ENCODE assay signal across 1 cellular context in the genomic region with DNA sequence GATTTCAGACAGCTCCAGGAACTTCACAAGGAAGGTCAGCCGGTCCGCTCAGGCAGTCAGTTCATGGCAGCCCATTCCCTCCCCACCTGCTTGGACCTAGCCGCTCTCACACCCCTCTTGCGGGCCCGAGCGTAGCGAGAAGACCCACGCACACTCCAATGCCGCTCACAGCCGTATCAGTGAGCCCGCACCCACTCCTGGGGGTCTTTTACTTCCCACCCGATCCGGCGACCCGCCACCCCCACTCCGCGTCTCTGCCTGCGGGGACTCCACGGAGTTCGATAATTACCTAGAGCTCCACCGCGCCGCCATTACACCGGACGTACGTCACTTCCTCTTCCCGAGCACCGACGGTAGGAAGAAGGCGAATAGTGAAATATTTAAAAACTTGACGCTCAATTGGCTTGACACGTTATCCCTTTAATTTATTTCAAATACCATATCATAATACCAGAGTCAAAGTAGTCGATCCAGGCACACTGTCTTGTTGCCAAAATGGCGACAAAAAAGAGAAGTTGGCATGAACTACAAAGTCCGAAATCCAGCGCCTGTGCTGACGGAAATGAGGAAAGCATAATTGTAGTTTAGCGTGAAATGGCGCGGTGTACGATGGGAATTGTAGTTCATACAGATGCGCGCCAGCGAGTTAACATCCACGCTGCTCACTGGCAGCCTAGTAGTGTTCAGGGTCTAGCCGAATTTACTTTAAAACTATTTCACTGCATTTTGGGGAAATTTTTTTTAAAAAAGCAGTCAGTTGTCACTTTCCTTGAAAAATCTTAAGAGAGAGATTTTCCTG.
A peak's percentile ranks its signal among the peaks of the same experiment; 100 is the strongest.
TF ChIP-seq lines count a peak whose summit lies in the region.

A gene (minus strand): TSS at position 517 of the 799 bp plus-strand sequence. CDS start 13,956 bp downstream, outside the sequence.

TF ChIP-seq in K562, 482 proteins besides CTCF, POLR2A, EP300 and RAD21 (continued from another document and continues in another):
- TF ChIP-seq, protein P1, sequence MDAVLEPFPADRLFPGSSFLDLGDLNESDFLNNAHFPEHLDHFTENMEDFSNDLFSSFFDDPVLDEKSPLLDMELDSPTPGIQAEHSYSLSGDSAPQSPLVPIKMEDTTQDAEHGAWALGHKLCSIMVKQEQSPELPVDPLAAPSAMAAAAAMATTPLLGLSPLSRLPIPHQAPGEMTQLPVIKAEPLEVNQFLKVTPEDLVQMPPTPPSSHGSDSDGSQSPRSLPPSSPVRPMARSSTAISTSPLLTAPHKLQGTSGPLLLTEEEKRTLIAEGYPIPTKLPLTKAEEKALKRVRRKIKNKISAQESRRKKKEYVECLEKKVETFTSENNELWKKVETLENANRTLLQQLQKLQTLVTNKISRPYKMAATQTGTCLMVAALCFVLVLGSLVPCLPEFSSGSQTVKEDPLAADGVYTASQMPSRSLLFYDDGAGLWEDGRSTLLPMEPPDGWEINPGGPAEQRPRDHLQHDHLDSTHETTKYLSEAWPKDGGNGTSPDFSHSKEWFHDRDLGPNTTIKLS (IDR thresholded peaks at IDR 0.05; ENCODE audit: borderline replicate concordance, low read depth), result peak; percentile 90
- peak; percentile 94 for TF ChIP-seq TAF9B (IDR thresholded peaks at IDR 0.05; ENCODE audit: partially characterized antibody)
- TF ChIP-seq ZSCAN32 (CRISPR knock-in tag; IDR thresholded peaks at IDR 0.05), result no peak
- TF ChIP-seq ZNF76 (CRISPR knock-in tag; IDR thresholded peaks at IDR 0.05; ENCODE audit: borderline replicate concordance), result no peak
- no peak for TF ChIP-seq ZEB2 (IDR thresholded peaks at IDR 0.05)
- TF ChIP-seq SMARCB1 (IDR thresholded peaks at IDR 0.05; ENCODE audit: insufficient read length, low read depth), result no peak
- peak; percentile 84 for TF ChIP-seq SIN3B (IDR thresholded peaks at IDR 0.05; ENCODE audit: low read depth)
- TF ChIP-seq KLF1 (tag; IDR thresholded peaks at IDR 0.05), result peak; percentile 56; the same call in 1 of the 2 replicates
- peak; percentile 62; the same call in 1 of the 2 replicates for TF ChIP-seq NCOA1 (IDR thresholded peaks at IDR 0.05; ENCODE audit: low read depth)
- no peak for TF ChIP-seq MCM2 (IDR thresholded peaks at IDR 0.05; ENCODE audit: low read depth)
- TF ChIP-seq, protein P2, sequence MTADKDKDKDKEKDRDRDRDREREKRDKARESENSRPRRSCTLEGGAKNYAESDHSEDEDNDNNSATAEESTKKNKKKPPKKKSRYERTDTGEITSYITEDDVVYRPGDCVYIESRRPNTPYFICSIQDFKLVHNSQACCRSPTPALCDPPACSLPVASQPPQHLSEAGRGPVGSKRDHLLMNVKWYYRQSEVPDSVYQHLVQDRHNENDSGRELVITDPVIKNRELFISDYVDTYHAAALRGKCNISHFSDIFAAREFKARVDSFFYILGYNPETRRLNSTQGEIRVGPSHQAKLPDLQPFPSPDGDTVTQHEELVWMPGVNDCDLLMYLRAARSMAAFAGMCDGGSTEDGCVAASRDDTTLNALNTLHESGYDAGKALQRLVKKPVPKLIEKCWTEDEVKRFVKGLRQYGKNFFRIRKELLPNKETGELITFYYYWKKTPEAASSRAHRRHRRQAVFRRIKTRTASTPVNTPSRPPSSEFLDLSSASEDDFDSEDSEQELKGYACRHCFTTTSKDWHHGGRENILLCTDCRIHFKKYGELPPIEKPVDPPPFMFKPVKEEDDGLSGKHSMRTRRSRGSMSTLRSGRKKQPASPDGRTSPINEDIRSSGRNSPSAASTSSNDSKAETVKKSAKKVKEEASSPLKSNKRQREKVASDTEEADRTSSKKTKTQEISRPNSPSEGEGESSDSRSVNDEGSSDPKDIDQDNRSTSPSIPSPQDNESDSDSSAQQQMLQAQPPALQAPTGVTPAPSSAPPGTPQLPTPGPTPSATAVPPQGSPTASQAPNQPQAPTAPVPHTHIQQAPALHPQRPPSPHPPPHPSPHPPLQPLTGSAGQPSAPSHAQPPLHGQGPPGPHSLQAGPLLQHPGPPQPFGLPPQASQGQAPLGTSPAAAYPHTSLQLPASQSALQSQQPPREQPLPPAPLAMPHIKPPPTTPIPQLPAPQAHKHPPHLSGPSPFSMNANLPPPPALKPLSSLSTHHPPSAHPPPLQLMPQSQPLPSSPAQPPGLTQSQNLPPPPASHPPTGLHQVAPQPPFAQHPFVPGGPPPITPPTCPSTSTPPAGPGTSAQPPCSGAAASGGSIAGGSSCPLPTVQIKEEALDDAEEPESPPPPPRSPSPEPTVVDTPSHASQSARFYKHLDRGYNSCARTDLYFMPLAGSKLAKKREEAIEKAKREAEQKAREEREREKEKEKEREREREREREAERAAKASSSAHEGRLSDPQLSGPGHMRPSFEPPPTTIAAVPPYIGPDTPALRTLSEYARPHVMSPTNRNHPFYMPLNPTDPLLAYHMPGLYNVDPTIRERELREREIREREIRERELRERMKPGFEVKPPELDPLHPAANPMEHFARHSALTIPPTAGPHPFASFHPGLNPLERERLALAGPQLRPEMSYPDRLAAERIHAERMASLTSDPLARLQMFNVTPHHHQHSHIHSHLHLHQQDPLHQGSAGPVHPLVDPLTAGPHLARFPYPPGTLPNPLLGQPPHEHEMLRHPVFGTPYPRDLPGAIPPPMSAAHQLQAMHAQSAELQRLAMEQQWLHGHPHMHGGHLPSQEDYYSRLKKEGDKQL (CRISPR knock-in tag; IDR thresholded peaks at IDR 0.05; ENCODE audit: borderline replicate concordance), result no peak
- TF ChIP-seq, protein P3, sequence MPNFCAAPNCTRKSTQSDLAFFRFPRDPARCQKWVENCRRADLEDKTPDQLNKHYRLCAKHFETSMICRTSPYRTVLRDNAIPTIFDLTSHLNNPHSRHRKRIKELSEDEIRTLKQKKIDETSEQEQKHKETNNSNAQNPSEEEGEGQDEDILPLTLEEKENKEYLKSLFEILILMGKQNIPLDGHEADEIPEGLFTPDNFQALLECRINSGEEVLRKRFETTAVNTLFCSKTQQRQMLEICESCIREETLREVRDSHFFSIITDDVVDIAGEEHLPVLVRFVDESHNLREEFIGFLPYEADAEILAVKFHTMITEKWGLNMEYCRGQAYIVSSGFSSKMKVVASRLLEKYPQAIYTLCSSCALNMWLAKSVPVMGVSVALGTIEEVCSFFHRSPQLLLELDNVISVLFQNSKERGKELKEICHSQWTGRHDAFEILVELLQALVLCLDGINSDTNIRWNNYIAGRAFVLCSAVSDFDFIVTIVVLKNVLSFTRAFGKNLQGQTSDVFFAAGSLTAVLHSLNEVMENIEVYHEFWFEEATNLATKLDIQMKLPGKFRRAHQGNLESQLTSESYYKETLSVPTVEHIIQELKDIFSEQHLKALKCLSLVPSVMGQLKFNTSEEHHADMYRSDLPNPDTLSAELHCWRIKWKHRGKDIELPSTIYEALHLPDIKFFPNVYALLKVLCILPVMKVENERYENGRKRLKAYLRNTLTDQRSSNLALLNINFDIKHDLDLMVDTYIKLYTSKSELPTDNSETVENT (CRISPR knock-in tag; IDR thresholded peaks at IDR 0.05), result peak; percentile 79; the same call in 1 of the 2 replicates
- peak; percentile 98 for TF ChIP-seq HCFC1 (IDR thresholded peaks at IDR 0.05; ENCODE audit: low read depth, low read length)
- TF ChIP-seq GABPB1 (CRISPR knock-in tag; IDR thresholded peaks at IDR 0.05), result peak; percentile 98
- no peak; the same call in 1 of the 2 replicates for TF ChIP-seq TGIF2 (CRISPR knock-in tag; IDR thresholded peaks at IDR 0.05)
- TF ChIP-seq CAMTA2 (CRISPR knock-in tag; conservative IDR thresholded peaks at IDR 0.05), result no peak
- TF ChIP-seq ZNF41 (CRISPR knock-in tag; conservative IDR thresholded peaks at IDR 0.05), result 0 out of 2 replicates have a peak, but pooled peaks have one; percentile 2
- no peak for TF ChIP-seq NFXL1 (CRISPR knock-in tag; IDR thresholded peaks at IDR 0.05)
- TF ChIP-seq PPARD (CRISPR knock-in tag; IDR thresholded peaks at IDR 0.05), result no peak
- TF ChIP-seq SMARCC2 (IDR thresholded peaks at IDR 0.05; ENCODE audit: low read depth), result no peak
- TF ChIP-seq, protein P4, sequence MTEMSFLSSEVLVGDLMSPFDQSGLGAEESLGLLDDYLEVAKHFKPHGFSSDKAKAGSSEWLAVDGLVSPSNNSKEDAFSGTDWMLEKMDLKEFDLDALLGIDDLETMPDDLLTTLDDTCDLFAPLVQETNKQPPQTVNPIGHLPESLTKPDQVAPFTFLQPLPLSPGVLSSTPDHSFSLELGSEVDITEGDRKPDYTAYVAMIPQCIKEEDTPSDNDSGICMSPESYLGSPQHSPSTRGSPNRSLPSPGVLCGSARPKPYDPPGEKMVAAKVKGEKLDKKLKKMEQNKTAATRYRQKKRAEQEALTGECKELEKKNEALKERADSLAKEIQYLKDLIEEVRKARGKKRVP (CRISPR knock-in tag; IDR thresholded peaks at IDR 0.05), result no peak; the same call in 1 of the 2 replicates
- no peak for TF ChIP-seq ZNF354B (CRISPR knock-in tag; IDR thresholded peaks at IDR 0.05)
- TF ChIP-seq, protein P5, sequence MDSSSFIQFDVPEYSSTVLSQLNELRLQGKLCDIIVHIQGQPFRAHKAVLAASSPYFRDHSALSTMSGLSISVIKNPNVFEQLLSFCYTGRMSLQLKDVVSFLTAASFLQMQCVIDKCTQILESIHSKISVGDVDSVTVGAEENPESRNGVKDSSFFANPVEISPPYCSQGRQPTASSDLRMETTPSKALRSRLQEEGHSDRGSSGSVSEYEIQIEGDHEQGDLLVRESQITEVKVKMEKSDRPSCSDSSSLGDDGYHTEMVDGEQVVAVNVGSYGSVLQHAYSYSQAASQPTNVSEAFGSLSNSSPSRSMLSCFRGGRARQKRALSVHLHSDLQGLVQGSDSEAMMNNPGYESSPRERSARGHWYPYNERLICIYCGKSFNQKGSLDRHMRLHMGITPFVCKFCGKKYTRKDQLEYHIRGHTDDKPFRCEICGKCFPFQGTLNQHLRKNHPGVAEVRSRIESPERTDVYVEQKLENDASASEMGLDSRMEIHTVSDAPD (CRISPR knock-in tag; IDR thresholded peaks at IDR 0.05), result no peak
- no peak for TF ChIP-seq FOXJ3 (CRISPR knock-in tag; IDR thresholded peaks at IDR 0.05)
- TF ChIP-seq GABPA (tag; conservative IDR thresholded peaks at IDR 0.05; ENCODE audit: low read depth), result peak; percentile 98
- TF ChIP-seq, protein P6, sequence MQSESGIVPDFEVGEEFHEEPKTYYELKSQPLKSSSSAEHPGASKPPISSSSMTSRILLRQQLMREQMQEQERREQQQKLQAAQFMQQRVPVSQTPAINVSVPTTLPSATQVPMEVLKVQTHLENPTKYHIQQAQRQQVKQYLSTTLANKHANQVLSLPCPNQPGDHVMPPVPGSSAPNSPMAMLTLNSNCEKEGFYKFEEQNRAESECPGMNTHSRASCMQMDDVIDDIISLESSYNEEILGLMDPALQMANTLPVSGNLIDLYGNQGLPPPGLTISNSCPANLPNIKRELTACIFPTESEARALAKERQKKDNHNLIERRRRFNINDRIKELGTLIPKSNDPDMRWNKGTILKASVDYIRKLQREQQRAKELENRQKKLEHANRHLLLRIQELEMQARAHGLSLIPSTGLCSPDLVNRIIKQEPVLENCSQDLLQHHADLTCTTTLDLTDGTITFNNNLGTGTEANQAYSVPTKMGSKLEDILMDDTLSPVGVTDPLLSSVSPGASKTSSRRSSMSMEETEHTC (IDR thresholded peaks at IDR 0.05), result no peak
- TF ChIP-seq MEF2A (IDR thresholded peaks at IDR 0.05; ENCODE audit: control insufficient read depth, low read depth, low read length), result no peak
- no peak for TF ChIP-seq MED1 (CRISPR knock-in tag; IDR thresholded peaks at IDR 0.05; ENCODE audit: borderline replicate concordance)
- TF ChIP-seq, protein P7, sequence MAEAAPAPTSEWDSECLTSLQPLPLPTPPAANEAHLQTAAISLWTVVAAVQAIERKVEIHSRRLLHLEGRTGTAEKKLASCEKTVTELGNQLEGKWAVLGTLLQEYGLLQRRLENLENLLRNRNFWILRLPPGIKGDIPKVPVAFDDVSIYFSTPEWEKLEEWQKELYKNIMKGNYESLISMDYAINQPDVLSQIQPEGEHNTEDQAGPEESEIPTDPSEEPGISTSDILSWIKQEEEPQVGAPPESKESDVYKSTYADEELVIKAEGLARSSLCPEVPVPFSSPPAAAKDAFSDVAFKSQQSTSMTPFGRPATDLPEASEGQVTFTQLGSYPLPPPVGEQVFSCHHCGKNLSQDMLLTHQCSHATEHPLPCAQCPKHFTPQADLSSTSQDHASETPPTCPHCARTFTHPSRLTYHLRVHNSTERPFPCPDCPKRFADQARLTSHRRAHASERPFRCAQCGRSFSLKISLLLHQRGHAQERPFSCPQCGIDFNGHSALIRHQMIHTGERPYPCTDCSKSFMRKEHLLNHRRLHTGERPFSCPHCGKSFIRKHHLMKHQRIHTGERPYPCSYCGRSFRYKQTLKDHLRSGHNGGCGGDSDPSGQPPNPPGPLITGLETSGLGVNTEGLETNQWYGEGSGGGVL (CRISPR knock-in tag; IDR thresholded peaks at IDR 0.05), result no peak
- no peak for TF ChIP-seq CHD2 (IDR thresholded peaks at IDR 0.05; ENCODE audit: low read depth, low read length)
- TF ChIP-seq TCFL5 (CRISPR knock-in tag; conservative IDR thresholded peaks at IDR 0.05), result no peak
- TF ChIP-seq MXI1 (IDR thresholded peaks at IDR 0.05; ENCODE audit: low read depth, low read length), result no peak
- TF ChIP-seq CEBPG (CRISPR knock-in tag; IDR thresholded peaks at IDR 0.05), result no peak
- no peak for TF ChIP-seq CEBPG (tag; conservative IDR thresholded peaks at IDR 0.05 in 1 of 2, IDR thresholded peaks at IDR 0.05 in 1 of 2)
- peak; percentile 45 for TF ChIP-seq POU5F1 (IDR thresholded peaks at IDR 0.05; ENCODE audit: borderline replicate concordance, low read depth, low read length, partially characterized antibody)
- TF ChIP-seq, protein P8, sequence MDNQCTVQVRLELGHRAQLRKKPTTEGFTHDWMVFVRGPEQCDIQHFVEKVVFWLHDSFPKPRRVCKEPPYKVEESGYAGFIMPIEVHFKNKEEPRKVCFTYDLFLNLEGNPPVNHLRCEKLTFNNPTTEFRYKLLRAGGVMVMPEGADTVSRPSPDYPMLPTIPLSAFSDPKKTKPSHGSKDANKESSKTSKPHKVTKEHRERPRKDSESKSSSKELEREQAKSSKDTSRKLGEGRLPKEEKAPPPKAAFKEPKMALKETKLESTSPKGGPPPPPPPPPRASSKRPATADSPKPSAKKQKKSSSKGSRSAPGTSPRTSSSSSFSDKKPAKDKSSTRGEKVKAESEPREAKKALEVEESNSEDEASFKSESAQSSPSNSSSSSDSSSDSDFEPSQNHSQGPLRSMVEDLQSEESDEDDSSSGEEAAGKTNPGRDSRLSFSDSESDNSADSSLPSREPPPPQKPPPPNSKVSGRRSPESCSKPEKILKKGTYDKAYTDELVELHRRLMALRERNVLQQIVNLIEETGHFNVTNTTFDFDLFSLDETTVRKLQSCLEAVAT (IDR thresholded peaks at IDR 0.05), result peak in 1 of 2 experiments; percentile 72; a peak in 1 of 4 replicates
- no peak for TF ChIP-seq TSC22D4 (tag; IDR thresholded peaks at IDR 0.05)
- TF ChIP-seq XRCC4 (IDR thresholded peaks at IDR 0.05; ENCODE audit: extremely low read depth, insufficient read depth, insufficient read length), result no peak
- TF ChIP-seq, protein P9, sequence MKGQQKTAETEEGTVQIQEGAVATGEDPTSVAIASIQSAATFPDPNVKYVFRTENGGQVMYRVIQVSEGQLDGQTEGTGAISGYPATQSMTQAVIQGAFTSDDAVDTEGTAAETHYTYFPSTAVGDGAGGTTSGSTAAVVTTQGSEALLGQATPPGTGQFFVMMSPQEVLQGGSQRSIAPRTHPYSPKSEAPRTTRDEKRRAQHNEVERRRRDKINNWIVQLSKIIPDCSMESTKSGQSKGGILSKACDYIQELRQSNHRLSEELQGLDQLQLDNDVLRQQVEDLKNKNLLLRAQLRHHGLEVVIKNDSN (CRISPR knock-in tag; IDR thresholded peaks at IDR 0.05), result no peak
- TF ChIP-seq ZNF311 (CRISPR knock-in tag; IDR thresholded peaks at IDR 0.05), result no peak
- TF ChIP-seq ARID1B (IDR thresholded peaks at IDR 0.05), result peak; percentile 19; the same call in 1 of the 2 replicates
- no peak for TF ChIP-seq HMGN3 (IDR thresholded peaks at IDR 0.05; ENCODE audit: borderline replicate concordance, extremely low read depth, insufficient read length, low read depth, low read length)
- TF ChIP-seq KLF10 (CRISPR knock-in tag; IDR thresholded peaks at IDR 0.05), result no peak
